Comparison of ENCODE assay signal across 10 cellular contexts in the genomic region with DNA sequence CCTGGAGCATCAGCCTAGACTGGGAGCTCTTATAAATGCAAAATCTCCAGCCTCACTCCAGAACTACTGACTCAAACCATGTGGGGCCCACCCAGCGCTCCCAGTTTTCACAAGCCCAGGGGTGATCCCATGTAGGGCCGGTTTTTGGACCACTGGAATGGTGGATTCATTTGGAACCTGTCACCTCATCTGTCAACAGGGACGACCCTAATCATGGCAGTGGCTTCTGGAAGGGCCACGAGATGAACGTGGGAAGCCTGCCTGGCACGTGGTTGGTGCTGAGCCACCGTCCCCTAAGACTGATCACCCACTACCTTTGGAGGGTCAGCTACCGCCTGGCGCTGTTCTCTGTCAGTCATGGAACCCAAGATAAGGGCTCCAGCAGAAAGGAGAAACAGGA. TPM values are rescaled to one million over a fixed set of nuclear protein-coding genes. Genes with fewer than 3 reads are reported as not detected.
DNase-seq lines count a peak whose midpoint lies in the region; ATAC-seq and TF ChIP-seq lines count a peak whose summit lies in the region.
"Had no signal": no experiment of that assay in that cellular context is flagged by ENCODE, and none has a peak within 500 bp of the region (broad histone marks: within the 10 kb centered on the region; RNA-seq: fewer than 3 reads in every experiment).

No MANE protein-coding gene starts in this region.

- peaks cover 69% of the 10 kb centered on the region for H3K4me1 Mint-ChIP-seq in CD8-positive, alpha-beta T cell (ENCODE audit: low read depth)

- intact Hi-C loops in CD8-positive, alpha-beta T cell (cut with DNase I, micrococcal nuclease) = loop anchor here in 1 of 2 experiments (5.0 kb wide), 1 partner anchor 33 kb away; a partner anchor contains a TSS
- intact Hi-C loops in sigmoid colon (cut with DNase I) = no loop called here

- no peaks in the 10 kb centered on the region for H3K27me3 ChIP-seq in CD8-positive, alpha-beta T cell (ENCODE audit: insufficient read depth, low read length)
- H3K27me3 ChIP-seq in KMS-11 (ENCODE audit: insufficient read depth, low read depth) (no peaks in the 10 kb centered on the region), sigmoid colon (no peaks in the 10 kb centered on the region)

- H3K27ac ChIP-seq in CD8-positive, alpha-beta T cell (ENCODE audit: low read depth, low read length) = no peak overlapping the region
- H3K27ac ChIP-seq in KMS-11 = peak overlapping the region; percentile 94
- H3K27ac ChIP-seq in caudate nucleus (ENCODE audit: low read depth, low read length) = peak overlapping the region; percentile 40
- peak overlapping the region; percentile 56 to 86 (median 74) for H3K27ac ChIP-seq in sigmoid colon

- POLR2A ChIA-PET in CD8-positive, alpha-beta T cell (lab: Charles Lee) = interaction anchor here (1.6 to 38.7 kb wide), 4 partner anchors 10 to 22 kb away, joined by 4 to 1009 read pairs (median 105); a partner anchor contains a TSS

- ATAC-seq in CD8-positive, alpha-beta T cell = no peak

- peak overlapping the region; percentile 99 for H3K27ac Mint-ChIP-seq in CD8-positive, alpha-beta T cell

- H3K4me3 Mint-ChIP-seq in CD8-positive, alpha-beta T cell = no peak overlapping the region

- TF ChIP-seq POLR2A in sigmoid colon (IDR thresholded peaks at IDR 0.05) = no peak

- H3K9me3 ChIP-seq in CD8-positive, alpha-beta T cell (ENCODE audit: low read length) = no peaks in the 10 kb centered on the region
- no peaks in the 10 kb centered on the region for H3K9me3 ChIP-seq in sigmoid colon

- no peaks in the 10 kb centered on the region for H3K36me3 Mint-ChIP-seq in CD8-positive, alpha-beta T cell

- no peaks in the 10 kb centered on the region for H4K20me1 ChIP-seq in KMS-11 (ENCODE audit: insufficient read depth)

- TF ChIP-seq EP300 in sigmoid colon (IDR thresholded peaks at IDR 0.05) = no peak

- H3K9me3 Mint-ChIP-seq in CD8-positive, alpha-beta T cell = no peaks in the 10 kb centered on the region

- DNase-seq in CD8-positive, alpha-beta T cell = no peak
- DNase-seq in caudate nucleus (lab: John Stamatoyannopoulos, UW) (no peak), sigmoid colon (no peak), NCI-H2171 (lab: John Stamatoyannopoulos, UW) (no peak), dedifferentiated amniotic fluid mesenchymal stem cell (ENCODE audit: extremely low spot score) (no peak)
- no peak for DNase-seq in stimulated activated CD4-positive, alpha-beta T cell treated with anti-CD3 and anti-CD28 coated beads, Interleukin-2, amount 100 ng/mL, for 24 hours
- no peak for DNase-seq in stimulated activated naive CD4-positive, alpha-beta T cell treated with Interleukin-2 at 50 U/mL for 16 hours (lab: John Stamatoyannopoulos, UW)
- DNase-seq: foreskin melanocyte, left colon had no signal

- peaks cover 75% of the 10 kb centered on the region for H3K4me1 ChIP-seq in CD8-positive, alpha-beta T cell (ENCODE audit: insufficient read depth, low read length)
- peaks cover 91% of the 10 kb centered on the region for H3K4me1 ChIP-seq in KMS-11 (ENCODE audit: low read depth, poor library complexity, severe bottlenecking)
- H3K4me1 ChIP-seq in sigmoid colon = peaks cover 0 to 18% (median 13%) of the 10 kb centered on the region in 4 donors

- WGBS in sigmoid colon, 2 donors = 95 to 96% methylated on average over 9 of the region's 9 CpGs

- H3K36me3 ChIP-seq in CD8-positive, alpha-beta T cell (ENCODE audit: insufficient read depth, low read length) = no peaks in the 10 kb centered on the region
- H3K36me3 ChIP-seq in KMS-11 (ENCODE audit: insufficient read depth) (no peaks in the 10 kb centered on the region), sigmoid colon (no peaks in the 10 kb centered on the region)

- peak overlapping the region; percentile 16; the same call in 1 of the 2 replicates for H2AFZ ChIP-seq in KMS-11 (ENCODE audit: low read depth)

- CTCF ChIA-PET in CD8-positive, alpha-beta T cell (lab: Charles Lee) = interaction anchor here (1.2 to 7.3 kb wide), 5 partner anchors 10 to 37 kb away, joined by 3 to 39 read pairs (median 7); no protein-coding TSS in a partner anchor

- no peak overlapping the region for H3K4me3 ChIP-seq in CD8-positive, alpha-beta T cell (ENCODE audit: low read depth, low read length)
- H3K4me3 ChIP-seq in KMS-11 (IDR thresholded peaks at IDR 0.05; ENCODE audit: insufficient read depth, low read depth, low read length) (no peak overlapping the region), sigmoid colon (no peak overlapping the region)

- no peak for TF ChIP-seq CTCF in CD8-positive, alpha-beta T cell (IDR thresholded peaks at IDR 0.05)
- TF ChIP-seq CTCF in KMS-11 (conservative IDR thresholded peaks at IDR 0.05; ENCODE audit: low read depth, low read length) (no peak), sigmoid colon (IDR thresholded peaks at IDR 0.05) (no peak)

- H3K27me3 Mint-ChIP-seq in CD8-positive, alpha-beta T cell (ENCODE audit: low read depth) = no peaks in the 10 kb centered on the region

- H3K79me2 ChIP-seq in KMS-11 (ENCODE audit: insufficient read depth, low read depth) = no peaks in the 10 kb centered on the region

- peak overlapping the region; percentile 77; the same call in 1 of the 2 replicates for H3K4me2 ChIP-seq in KMS-11

- H3K9ac ChIP-seq in KMS-11 = peak overlapping the region; percentile 53; the same call in 1 of the 2 replicates

RNA-seq across cellular contexts. Expression of a gene that starts 16.9 kb away (rescaled TPM):
- 10 to 100 TPM; 47.3 to 48.5 TPM for total RNA-seq in CD8-positive, alpha-beta T cell
- total RNA-seq in sigmoid colon = 10 to 100 TPM; 22.5 to 32.7 (median 31.6) TPM
- polyA plus RNA-seq in sigmoid colon = 10 to 100 TPM; 10.2 to 38.2 (median 10.6) TPM

RNA-seq across cellular contexts. Expression of a gene that starts 32.7 kb away (rescaled TPM):
- total RNA-seq in CD8-positive, alpha-beta T cell = 10 to 100 TPM; 61.2 to 61.7 TPM
- 1 to 10 TPM; 4.4 to 8.0 (median 5.0) TPM for total RNA-seq in sigmoid colon
- 10 to 100 TPM in 1 of 3 donors, under 1 TPM in 2; 0.46 to 10.0 (median 0.60) TPM for polyA plus RNA-seq in sigmoid colon

RNA-seq across cellular contexts. Expression of a gene that starts 51.2 kb away (rescaled TPM):
- 10 to 100 TPM; 38.5 to 58.2 TPM for total RNA-seq in CD8-positive, alpha-beta T cell
- 10 to 100 TPM; 28.6 to 42.6 (median 37.8) TPM for total RNA-seq in sigmoid colon
- polyA plus RNA-seq in sigmoid colon = 10 to 100 TPM; 13.2 to 22.9 (median 17.0) TPM

Comparison
In these comparisons a context has a peak if more than half of its experiments do, and no peak if none do; other contexts are left out.
1. RNA of a gene that starts 32.7 kb away (total RNA-seq): 61.2 to 61.7 TPM in CD8-positive, alpha-beta T cell; 4.4 to 8.0 TPM in sigmoid colon; every median in the first group is over 4 times any median in the second.